9 cellular contexts compared by ENCODE assay signal in the genomic region with DNA sequence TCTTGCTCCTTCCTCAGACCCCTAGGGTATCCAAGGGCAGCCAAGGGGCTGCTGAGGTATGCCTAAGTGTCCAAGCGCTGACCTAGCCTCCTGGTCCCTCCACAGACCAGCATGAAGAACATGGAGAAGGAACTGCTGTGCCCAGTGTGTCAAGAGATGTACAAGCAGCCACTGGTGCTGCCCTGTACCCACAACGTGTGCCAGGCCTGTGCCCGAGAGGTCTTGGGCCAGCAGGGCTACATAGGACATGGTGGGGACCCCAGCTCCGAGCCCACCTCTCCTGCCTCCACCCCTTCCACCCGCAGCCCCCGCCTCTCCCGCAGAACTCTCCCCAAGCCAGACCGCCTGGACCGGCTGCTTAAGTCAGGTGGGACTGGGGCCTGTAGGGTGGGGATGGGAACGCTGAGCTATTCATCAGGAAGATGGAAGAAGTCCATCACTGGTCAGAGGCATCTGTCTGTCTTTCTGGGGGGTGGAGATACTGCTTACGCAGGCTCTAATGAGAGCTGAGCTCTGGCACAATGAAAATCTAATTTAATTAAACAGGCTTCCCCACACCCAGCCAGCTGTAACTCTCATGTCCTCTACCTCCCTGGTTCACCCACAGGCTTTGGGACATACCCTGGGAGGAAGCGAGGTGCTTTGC. TPM values are rescaled to one million over a fixed set of nuclear protein-coding genes. Genes with fewer than 3 reads are reported as not detected.
DNase-seq lines count a peak whose midpoint lies in the region; ATAC-seq and TF ChIP-seq lines count a peak whose summit lies in the region.
"Had no signal": no experiment of that assay in that cellular context is flagged by ENCODE, and none has a peak within 500 bp of the region (broad histone marks: within the 10 kb centered on the region; RNA-seq: fewer than 3 reads in every experiment).

No MANE protein-coding gene starts in this region.

- peaks cover 22% of the 10 kb centered on the region for H3K79me2 ChIP-seq in hepatocyte

- 92% methylated on average over 12 of the region's 12 CpGs for WGBS in hepatocyte (ENCODE audit: low lambda C conversion rate, missing lambda C conversion rate)

- H3K4me3 ChIP-seq in WERI-Rb-1 (ENCODE audit: low read depth, low read length), result no peak overlapping the region
- no peak overlapping the region for H3K4me3 ChIP-seq in hepatocyte

- H4K20me1 ChIP-seq in hepatocyte (ENCODE audit: insufficient read depth, poor library complexity, severe bottlenecking), result no peaks in the 10 kb centered on the region

- H2AFZ ChIP-seq in hepatocyte, result no peak overlapping the region

- H3K4me1 ChIP-seq in hepatocyte (ENCODE audit: insufficient read depth), result peaks cover 13% of the 10 kb centered on the region
- peaks cover 5% of the 10 kb centered on the region for H3K4me1 ChIP-seq in foreskin keratinocyte

- peaks cover 61% of the 10 kb centered on the region for H3K4me1 Mint-ChIP-seq in stimulated activated naive CD8-positive, alpha-beta T cell treated with anti-CD3 and anti-CD28 coated beads, Interleukin-15, amount 100 ng/mL, for 72 hours

- H3K9me3 ChIP-seq in WERI-Rb-1 (ENCODE audit: severe bottlenecking) (no peaks in the 10 kb centered on the region), hepatocyte (ENCODE audit: low read depth) (no peaks in the 10 kb centered on the region)

- peaks cover 33% of the 10 kb centered on the region for H3K36me3 ChIP-seq in WERI-Rb-1
- H3K36me3 ChIP-seq in hepatocyte (replicated peaks; ENCODE audit: insufficient read depth, low read depth), result no peaks in the 10 kb centered on the region

- H3K27ac Mint-ChIP-seq in stimulated activated naive CD8-positive, alpha-beta T cell treated with anti-CD3 and anti-CD28 coated beads, Interleukin-15, amount 100 ng/mL, for 72 hours, result no peak overlapping the region

- no peaks in the 10 kb centered on the region for H3K27me3 Mint-ChIP-seq in stimulated activated naive CD8-positive, alpha-beta T cell treated with anti-CD3 and anti-CD28 coated beads, Interleukin-15, amount 100 ng/mL, for 72 hours

- H3K27ac ChIP-seq in WERI-Rb-1 (no peak overlapping the region), hepatocyte (peak overlapping the region; percentile 40), foreskin keratinocyte (no peak overlapping the region)

- no peak for ATAC-seq in activated CD4-positive, CD25-positive, alpha-beta regulatory T cell treated with anti-CD3 and anti-CD28 coated beads, Interleukin-2, amount 50 U/mL, for 24 hours
- ATAC-seq in stimulated activated naive CD8-positive, alpha-beta T cell treated with anti-CD3 and anti-CD28 coated beads, Interleukin-15, amount 100 ng/mL, for 72 hours, result no peak
- ATAC-seq in GM19455 (IDR thresholded peaks at IDR 0.05; ENCODE audit: unreplicated experiment) (no peak), foreskin keratinocyte (no peak), HG02763 (IDR thresholded peaks at IDR 0.05; ENCODE audit: unreplicated experiment) (no peak)

- H3K9me2 ChIP-seq in hepatocyte (replicated peaks; ENCODE audit: insufficient read depth), result no peaks in the 10 kb centered on the region

- peak overlapping the region; percentile 96 to 99 for H3K4me3 Mint-ChIP-seq in stimulated activated naive CD8-positive, alpha-beta T cell treated with anti-CD3 and anti-CD28 coated beads, Interleukin-15, amount 100 ng/mL, for 72 hours

- TF ChIP-seq CTCF in WERI-Rb-1 (IDR thresholded peaks at IDR 0.05; ENCODE audit: low read depth, low read length) (no peak), hepatocyte (IDR thresholded peaks at IDR 0.05; ENCODE audit: poor library complexity) (no peak), foreskin keratinocyte (conservative IDR thresholded peaks at IDR 0.05) (no peak)

- peak; percentile 30 for DNase-seq in activated CD4-positive, CD25-positive, alpha-beta regulatory T cell treated with anti-CD3 and anti-CD28 coated beads, Interleukin-2, amount 50 U/mL, for 72 hours
- DNase-seq in WERI-Rb-1 (peak; percentile 21), hepatocyte (ENCODE audit: low spot score) (no peak), foreskin keratinocyte (no peak)
- no peak for DNase-seq in stimulated activated naive CD8-positive, alpha-beta T cell treated with anti-CD3 and anti-CD28 coated beads, Interleukin-15, amount 100 ng/mL, for 72 hours

- H3K9me3 Mint-ChIP-seq in stimulated activated naive CD8-positive, alpha-beta T cell treated with anti-CD3 and anti-CD28 coated beads, Interleukin-15, amount 100 ng/mL, for 72 hours, result no peaks in the 10 kb centered on the region
- H3K9me3 Mint-ChIP-seq: dendritic cell treated with granulocyte-macrophage colony-stimulating factor and Interleukin-4, amounts not matched to agents 40 ng/mL and 50 ng/mL, for 4 days had no signal

- H3K4me2 ChIP-seq in hepatocyte, result peak overlapping the region; percentile 82

- no peaks in the 10 kb centered on the region for H3K27me3 ChIP-seq in WERI-Rb-1 (ENCODE audit: insufficient read depth, low read depth, severe bottlenecking)
- peaks cover 5% of the 10 kb centered on the region for H3K27me3 ChIP-seq in hepatocyte
- no peaks in the 10 kb centered on the region for H3K27me3 ChIP-seq in foreskin keratinocyte

RNA-seq across cellular contexts. Expression of a gene that starts 1.8 kb away (rescaled TPM):
- total RNA-seq in hepatocyte (1.1 and 1.2 TPM in 2 replicates), foreskin keratinocyte (2.7 and 4.4 TPM in 2 replicates)
- polyA plus RNA-seq in hepatocyte (1.9 and 2.1 TPM in 2 replicates), foreskin keratinocyte (3.6 and 3.8 TPM in 2 replicates)

RNA-seq across cellular contexts. Expression of a gene that starts 2.3 kb away (rescaled TPM):
- total RNA-seq in hepatocyte, result 191 and 209 TPM in 2 replicates
- 440 and 454 TPM in 2 replicates for polyA plus RNA-seq in hepatocyte
- 176 and 184 TPM in 2 replicates for total RNA-seq in foreskin keratinocyte
- polyA plus RNA-seq in foreskin keratinocyte, result 274 and 294 TPM in 2 replicates

RNA-seq across cellular contexts. Expression of a gene that starts 32.3 kb away (rescaled TPM):
- total RNA-seq in hepatocyte, result 19.8 and 20.3 TPM in 2 replicates
- 39.9 and 41.6 TPM in 2 replicates for polyA plus RNA-seq in hepatocyte
- total RNA-seq in foreskin keratinocyte, result 9.4 and 13.1 TPM in 2 replicates
- 8.5 and 12.7 TPM in 2 replicates for polyA plus RNA-seq in foreskin keratinocyte

RNA-seq across cellular contexts. Expression of a gene that starts 33.1 kb away (rescaled TPM):
- 42.1 and 49.4 TPM in 2 replicates for total RNA-seq in hepatocyte
- polyA plus RNA-seq in hepatocyte, result 78.2 and 82.0 TPM in 2 replicates
- total RNA-seq in foreskin keratinocyte, result 71.7 and 72.2 TPM in 2 replicates
- polyA plus RNA-seq in foreskin keratinocyte, result 92.6 and 97.3 TPM in 2 replicates

RNA-seq across cellular contexts. Expression of a gene that starts 35.1 kb away (rescaled TPM):
- total RNA-seq in hepatocyte, result 94.2 and 121 TPM in 2 replicates
- polyA plus RNA-seq in hepatocyte, result 84.1 and 96.3 TPM in 2 replicates
- total RNA-seq in foreskin keratinocyte, result 37.4 and 45.2 TPM in 2 replicates
- 84.4 and 94.5 TPM in 2 replicates for polyA plus RNA-seq in foreskin keratinocyte

Comparison
In these comparisons a context has a peak if more than half of its experiments do, and no peak if none do; other contexts are left out.
1. DNase-seq: peak in activated CD4-positive, CD25-positive, alpha-beta regulatory T cell treated with anti-CD3 and anti-CD28 coated beads, Interleukin-2, amount 50 U/mL, for 72 hours (single experiment) and WERI-Rb-1 (single experiment); none in hepatocyte (single experiment), stimulated activated naive CD8-positive, alpha-beta T cell treated with anti-CD3 and anti-CD28 coated beads, Interleukin-15, amount 100 ng/mL, for 72 hours (0 of 2) and foreskin keratinocyte (0 of 2).